Comparison of ENCODE assay signal across 2 cellular contexts in the genomic region with DNA sequence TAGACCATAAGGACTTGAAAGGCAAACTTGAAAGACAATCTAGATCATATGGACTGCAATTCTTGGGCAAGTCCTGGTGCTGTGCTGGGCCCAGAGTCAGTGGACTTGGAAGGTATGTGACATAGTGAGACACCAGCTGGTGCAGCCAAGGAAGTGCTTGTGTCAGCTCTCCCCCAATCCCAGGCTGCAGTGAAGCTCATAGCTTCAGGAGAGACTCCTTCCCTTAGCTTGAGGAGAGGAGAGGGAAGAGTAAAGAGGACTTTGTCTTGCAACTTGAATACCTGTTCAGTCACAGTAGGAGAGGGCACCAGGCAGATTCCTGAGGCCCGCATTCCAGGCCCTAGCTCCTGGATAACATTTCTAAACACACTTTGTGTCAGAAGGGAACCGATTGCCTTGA.
TF ChIP-seq lines count a peak whose summit lies in the region.

No MANE protein-coding gene starts in this region.

TF ChIP-seq in HCT116, 20 proteins besides CTCF, POLR2A, EP300 and RAD21:
- TF ChIP-seq SP1 (IDR thresholded peaks at IDR 0.05; ENCODE audit: low read depth), result no peak
- TF ChIP-seq EGR1 (IDR thresholded peaks at IDR 0.05; ENCODE audit: low read depth), result no peak
- TF ChIP-seq TCF7L2 (IDR thresholded peaks at IDR 0.05; ENCODE audit: borderline replicate concordance, extremely low read depth, insufficient read depth, insufficient read length), result no peak
- TF ChIP-seq ZNF274 (IDR thresholded peaks at IDR 0.05; ENCODE audit: low read depth, low read length), result no peak
- no peak for TF ChIP-seq CEBPB (IDR thresholded peaks at IDR 0.05; ENCODE audit: low read depth)
- no peak for TF ChIP-seq YY1 (IDR thresholded peaks at IDR 0.05; ENCODE audit: extremely low read depth, insufficient replicate concordance, low read depth, low read length)
- no peak for TF ChIP-seq EZH2phosphoT487 (IDR thresholded peaks at IDR 0.05; ENCODE audit: borderline replicate concordance)
- TF ChIP-seq SRF (IDR thresholded peaks at IDR 0.05; ENCODE audit: low read depth), result no peak
- no peak for TF ChIP-seq EZH2 (IDR thresholded peaks at IDR 0.05)
- no peak for TF ChIP-seq SIN3A (IDR thresholded peaks at IDR 0.05; ENCODE audit: low read depth)
- TF ChIP-seq, protein P1, sequence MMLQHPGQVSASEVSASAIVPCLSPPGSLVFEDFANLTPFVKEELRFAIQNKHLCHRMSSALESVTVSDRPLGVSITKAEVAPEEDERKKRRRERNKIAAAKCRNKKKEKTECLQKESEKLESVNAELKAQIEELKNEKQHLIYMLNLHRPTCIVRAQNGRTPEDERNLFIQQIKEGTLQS (IDR thresholded peaks at IDR 0.05), result no peak
TF ChIP-seq in HCT116: peak in this region for 0.

TF ChIP-seq in H1, 55 proteins besides CTCF, POLR2A, EP300 and RAD21:
- TF ChIP-seq POLR2AphosphoS5 (IDR thresholded peaks at IDR 0.05; ENCODE audit: low read depth, low read length) (no peak), BCL11A (IDR thresholded peaks at IDR 0.05; ENCODE audit: low read depth in 2 of 2, low read length in 2 of 2) (no peak), TEAD4 (IDR thresholded peaks at IDR 0.05; ENCODE audit: low read depth, low read length) (peak; percentile 26; the same call in 1 of the 2 replicates), SRF (IDR thresholded peaks at IDR 0.05; ENCODE audit: low read depth, low read length) (no peak)
